Comparison of ENCODE assay signal across 8 cellular contexts in the genomic region with DNA sequence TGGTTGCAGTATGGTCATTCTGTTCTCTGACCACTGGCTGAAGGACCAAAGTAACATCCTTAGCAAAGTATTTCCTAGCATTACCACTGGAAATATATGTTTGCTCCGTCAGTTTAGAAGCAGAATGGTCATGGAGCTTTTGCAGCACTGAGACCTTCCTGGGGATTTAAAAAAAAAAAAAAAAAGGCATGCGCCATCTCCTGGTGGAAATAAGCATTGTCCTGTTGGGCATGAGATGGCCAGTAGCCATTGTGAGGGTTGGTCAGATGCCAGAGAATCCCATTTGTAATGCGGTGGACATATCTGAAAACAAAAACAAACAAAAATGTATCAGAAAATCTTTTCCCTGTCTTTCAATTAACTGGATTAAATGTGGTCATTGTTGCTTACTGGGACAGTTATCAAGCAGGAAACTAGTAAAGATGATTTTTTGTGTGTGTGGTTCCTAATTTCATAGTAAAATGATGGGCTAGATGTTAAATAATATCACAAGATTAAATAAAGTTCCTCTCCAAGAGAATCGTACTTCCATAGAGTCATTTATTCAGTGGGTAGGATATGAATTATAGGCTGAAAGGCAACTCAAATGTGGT.
DNase-seq lines count a peak whose midpoint lies in the region; ATAC-seq and TF ChIP-seq lines count a peak whose summit lies in the region.

No MANE protein-coding gene starts in this region.

- H3K4me3 ChIP-seq in colonic mucosa (no peak overlapping the region), lung (no peak overlapping the region)

- H3K9ac ChIP-seq in colonic mucosa (ENCODE audit: low read depth in 2 of 2, low read length in 2 of 2): no peak overlapping the region

- H3K27me3 ChIP-seq in colonic mucosa (no peaks in the 10 kb centered on the region), lung (ENCODE audit: control insufficient read depth, insufficient read depth) (no peaks in the 10 kb centered on the region)

- no peak overlapping the region for H3K27ac ChIP-seq in colonic mucosa
- no peak overlapping the region for H3K27ac ChIP-seq in lung (ENCODE audit: low read depth in 1 of 2, low read length in 1 of 2)

- intact Hi-C loops in colonic mucosa (cut with DNase I): no loop called here
- intact Hi-C loops in posterior cingulate gyrus (cut with DNase I): loop anchor here (10.0 kb wide), 2 partner anchors 186 to 324 kb away; a partner anchor contains a TSS

- DNase-seq in AG20443 (ENCODE audit: low spot score) (peak; percentile 67), NCI-H69 (lab: John Stamatoyannopoulos, UW) (peak; percentile 31), colonic mucosa (no peak), lung (ENCODE audit: low spot score) (no peak), posterior cingulate gyrus (no peak)
- no peak for DNase-seq in NK-92 treated with Interleukin-12 subunit alpha and Interleukin-12 subunit beta, amount 100 ng/mL, for 24 hours (lab: John Stamatoyannopoulos, UW)

- H3K9me3 ChIP-seq in colonic mucosa (no peaks in the 10 kb centered on the region), lung (ENCODE audit: control insufficient read depth in 2 of 2, insufficient read depth in 1 of 2, low read length in 1 of 2) (no peaks in the 10 kb centered on the region)

- H3K36me3 ChIP-seq in colonic mucosa: peaks cover 3% of the 10 kb centered on the region
- H3K36me3 ChIP-seq in lung (ENCODE audit: control insufficient read depth in 2 of 2, insufficient read depth in 2 of 2, low read length in 2 of 2): peaks cover 3 to 14% of the 10 kb centered on the region in 2 donors

- ATAC-seq in GM19035 (IDR thresholded peaks at IDR 0.05; ENCODE audit: unreplicated experiment): peak; percentile 56
- peak; percentile 42 for ATAC-seq in lung (ENCODE audit: insufficient read depth, low FRiP score)
- no peak for ATAC-seq in GM21528 (IDR thresholded peaks at IDR 0.05; ENCODE audit: low FRiP score, unreplicated experiment)

- TF ChIP-seq CTCF in colonic mucosa (IDR thresholded peaks at IDR 0.05): peak; percentile 69
- TF ChIP-seq CTCF in lung (IDR thresholded peaks at IDR 0.05; ENCODE audit: control extremely low read depth, extremely low read depth): peak; percentile 51

- H3K4me1 ChIP-seq in colonic mucosa (no peaks in the 10 kb centered on the region), lung (ENCODE audit: control insufficient read depth in 2 of 2, insufficient read depth in 2 of 2, low read length in 2 of 2) (peaks cover 0 to 3% of the 10 kb centered on the region in 2 donors)

- WGBS in lung, 2 donors: 36 to 55% methylated on average over 4 of the region's 4 CpGs

Comparison
In these comparisons a context has a peak if more than half of its experiments do, and no peak if none do; other contexts are left out.
1. DNase-seq: peak in AG20443 (single experiment) and NCI-H69 (single experiment); none in colonic mucosa (single experiment), lung (single experiment), posterior cingulate gyrus (0 of 10) and NK-92 treated with Interleukin-12 subunit alpha and Interleukin-12 subunit beta, amount 100 ng/mL, for 24 hours (single experiment).